Comparison of ENCODE assay signal across 8 cellular contexts in genomic region chr12:132444957-132445883, GRCh38. TPM values are rescaled to one million over a fixed set of nuclear protein-coding genes. Genes with fewer than 3 reads are reported as not detected.
DNase-seq lines count a peak whose midpoint lies in the region; ATAC-seq and TF ChIP-seq lines count a peak whose summit lies in the region.

No MANE protein-coding gene starts in this region.

- peak overlapping the region; percentile 96 for H3K27ac Mint-ChIP-seq in activated CD8-positive, alpha-beta memory T cell treated with anti-CD3 and anti-CD28 coated beads, Interleukin-2, amount 10 ng/mL, durations not matched to agents 7 days and 5 days
- H3K27ac Mint-ChIP-seq in chondrocyte (ENCODE audit: unreplicated experiment): no peak overlapping the region

- no peak for DNase-seq in AG04449 (ENCODE audit: low read depth, low spot score)
- DNase-seq in NCI-H1436 (lab: John Stamatoyannopoulos, UW): peak; percentile 78
- peak; percentile 91 for DNase-seq in activated CD8-positive, alpha-beta memory T cell treated with anti-CD3 and anti-CD28 coated beads, Interleukin-2, amount 10 ng/mL, durations not matched to agents 7 days and 5 days
- DNase-seq in fibroblast of pulmonary artery (ENCODE audit: low read depth): no peak
- DNase-seq in chondrocyte (ENCODE audit: low spot score): no peak
- DNase-seq in HuH-7 (ENCODE audit: low spot score): no peak

- CTCF ChIA-PET in AG04449 (lab: Yijun Ruan, JAX): no interaction called here
- CTCF ChIA-PET in activated CD8-positive, alpha-beta memory T cell treated with anti-CD3 and anti-CD28 coated beads, Interleukin-2, amount 10 ng/mL, durations not matched to agents 7 days and 5 days (lab: Charles Lee): no interaction called here

- ATAC-seq in activated CD8-positive, alpha-beta memory T cell treated with anti-CD3 and anti-CD28 coated beads, Interleukin-2, amount 10 ng/mL, durations not matched to agents 7 days and 5 days: peak; percentile 90

- H3K27me3 Mint-ChIP-seq in activated CD8-positive, alpha-beta memory T cell treated with anti-CD3 and anti-CD28 coated beads, Interleukin-2, amount 10 ng/mL, durations not matched to agents 7 days and 5 days: no peaks in the 10 kb centered on the region
- peaks cover 29% of the 10 kb centered on the region for H3K27me3 Mint-ChIP-seq in chondrocyte (ENCODE audit: low read depth)

- peaks cover 11 to 57% (median 42%) of the 10 kb centered on the region in 3 donors for H3K27me3 ChIP-seq in skeletal muscle tissue (ENCODE audit: control insufficient read depth in 3 of 3, insufficient read depth in 3 of 3, low read length in 3 of 3)

- no peaks in the 10 kb centered on the region for H3K36me3 ChIP-seq in skeletal muscle tissue (ENCODE audit: control insufficient read depth in 3 of 3, insufficient read depth in 3 of 3, low read length in 3 of 3)

- TF ChIP-seq CTCF in AG04449 (IDR thresholded peaks at IDR 0.05; ENCODE audit: insufficient read depth, low read length, missing control alignments) (no peak), fibroblast of pulmonary artery (IDR thresholded peaks at IDR 0.05; ENCODE audit: low read length, missing control alignments) (no peak), chondrocyte (IDR thresholded peaks at IDR 0.05) (no peak)

- H3K9ac ChIP-seq in skeletal muscle tissue (ENCODE audit: low read depth in 1 of 3, low read length in 3 of 3): peak overlapping the region in 2 of 3 donors; percentile 25 to 57

- no peaks in the 10 kb centered on the region for H3K4me1 ChIP-seq in skeletal muscle tissue (ENCODE audit: control insufficient read depth in 3 of 3, insufficient read depth in 3 of 3, low read length in 3 of 3)

- H3K9me3 ChIP-seq in skeletal muscle tissue (ENCODE audit: control insufficient read depth in 3 of 3, low read length in 3 of 3): no peaks in the 10 kb centered on the region

- H3K36me3 Mint-ChIP-seq in activated CD8-positive, alpha-beta memory T cell treated with anti-CD3 and anti-CD28 coated beads, Interleukin-2, amount 10 ng/mL, durations not matched to agents 7 days and 5 days: no peaks in the 10 kb centered on the region
- no peaks in the 10 kb centered on the region for H3K36me3 Mint-ChIP-seq in chondrocyte (ENCODE audit: low read depth)

- peak overlapping the region; percentile 44 for H3K27ac ChIP-seq in skeletal muscle tissue (ENCODE audit: low read depth, low read length)

- POLR2A ChIA-PET in AG04449 (lab: Yijun Ruan, JAX): no interaction called here

- H3K4me3 ChIP-seq in AG04449 (ENCODE audit: low read depth, low read length): peak overlapping the region; percentile 12; the same call in 1 of the 2 replicates
- peak overlapping the region; percentile 48 for H3K4me3 ChIP-seq in fibroblast of pulmonary artery (replicated peaks; ENCODE audit: low read depth, low read length)
- peak overlapping the region in 2 of 3 donors; percentile 40 to 49 for H3K4me3 ChIP-seq in skeletal muscle tissue (ENCODE audit: low read length in 3 of 3)

- no peaks in the 10 kb centered on the region for H3K9me3 Mint-ChIP-seq in activated CD8-positive, alpha-beta memory T cell treated with anti-CD3 and anti-CD28 coated beads, Interleukin-2, amount 10 ng/mL, durations not matched to agents 7 days and 5 days (ENCODE audit: low read depth)
- no peaks in the 10 kb centered on the region for H3K9me3 Mint-ChIP-seq in chondrocyte (ENCODE audit: low read depth)

- TF ChIP-seq POLR2A in GM19193 (IDR thresholded peaks at IDR 0.05; ENCODE audit: extremely low read depth, insufficient read depth, insufficient read length): peak; percentile 70

- H3K4me3 Mint-ChIP-seq in activated CD8-positive, alpha-beta memory T cell treated with anti-CD3 and anti-CD28 coated beads, Interleukin-2, amount 10 ng/mL, durations not matched to agents 7 days and 5 days: peak overlapping the region; percentile 79
- H3K4me3 Mint-ChIP-seq in chondrocyte (ENCODE audit: unreplicated experiment): no peak overlapping the region

- peaks cover 34% of the 10 kb centered on the region for H3K4me1 Mint-ChIP-seq in activated CD8-positive, alpha-beta memory T cell treated with anti-CD3 and anti-CD28 coated beads, Interleukin-2, amount 10 ng/mL, durations not matched to agents 7 days and 5 days
- no peaks in the 10 kb centered on the region for H3K4me1 Mint-ChIP-seq in chondrocyte (ENCODE audit: low read depth)

RNA-seq across cellular contexts. Expression of gene FBRSL1, which starts 44.7 kb away (rescaled TPM):
- 10 to 100 TPM; 48.1 to 48.6 TPM for total RNA-seq in activated CD8-positive, alpha-beta memory T cell treated with anti-CD3 and anti-CD28 coated beads, Interleukin-2, amount 10 ng/mL, durations not matched to agents 7 days and 5 days
- 6.8 TPM for total RNA-seq in skeletal muscle tissue
- 35.3 to 41.6 TPM (median 41.1 TPM) in 3 replicates for total RNA-seq in chondrocyte

Comparison
In these comparisons a context has a peak if more than half of its experiments do, and no peak if none do; other contexts are left out.
1. DNase-seq: peak in NCI-H1436 (single experiment) and activated CD8-positive, alpha-beta memory T cell treated with anti-CD3 and anti-CD28 coated beads, Interleukin-2, amount 10 ng/mL, durations not matched to agents 7 days and 5 days (single experiment); none in AG04449 (single experiment), fibroblast of pulmonary artery (single experiment), chondrocyte (single experiment) and HuH-7 (single experiment).
2. Peak in every context shown above with its lines, with median percentiles within 50 percentile points of each other: H3K4me3 ChIP-seq.